Comparison of ENCODE assay signal across 20 cellular contexts in genomic region chr4:84837751-84838150, GRCh38.
A peak's percentile ranks its signal among the peaks of the same experiment; 100 is the strongest.
DNase-seq lines count a peak whose midpoint lies in the region; ATAC-seq, FAIRE-seq and TF ChIP-seq lines count a peak whose summit lies in the region.
"Had no signal": no experiment of that assay in that cellular context is flagged by ENCODE, and none has a peak within 500 bp of the region (broad histone marks: within the 10 kb centered on the region; RNA-seq: fewer than 3 reads in every experiment).

No MANE protein-coding gene starts in this region.

- no CpG with 5 or more reads among the region's 2 CpGs for WGBS in mesendoderm (ENCODE audit: extremely low coverage, insufficient coverage, low lambda C conversion rate)

- H3K23ac ChIP-seq in mesendoderm (ENCODE audit: low read length) = no peak overlapping the region

- ATAC-seq in left ventricle myocardium superior = no peak
- ATAC-seq: K562 had no signal

- H2BK15ac ChIP-seq in mesendoderm (replicated peaks; ENCODE audit: low read depth) = no peak overlapping the region

- no peak overlapping the region for H3K56ac ChIP-seq in mesendoderm (ENCODE audit: low read length)

- H3K9ac ChIP-seq in mesendoderm (ENCODE audit: low read length) = no peak overlapping the region

- H3K36me3 ChIP-seq in mesendoderm (ENCODE audit: control insufficient read depth, insufficient read depth, low read length) = peaks cover 1% of the 10 kb centered on the region

- TF ChIP-seq CTCF in D721Med (IDR thresholded peaks at IDR 0.05; ENCODE audit: insufficient read depth, missing control alignments) = no peak
- TF ChIP-seq CTCF in chondrocyte (IDR thresholded peaks at IDR 0.05) = no peak

- H4K5ac ChIP-seq in mesendoderm (ENCODE audit: low read length) = no peak overlapping the region

- no peak overlapping the region for H3K4ac ChIP-seq in mesendoderm (ENCODE audit: low read depth, low read length)

- no peak overlapping the region for H2BK120ac ChIP-seq in mesendoderm (ENCODE audit: low read depth, low read length)

- no peaks in the 10 kb centered on the region for H3K27me3 ChIP-seq in mesendoderm (ENCODE audit: insufficient read depth, low read length, poor library complexity)

- H3K9me3 Mint-ChIP-seq in chondrocyte (ENCODE audit: low read depth) = no peaks in the 10 kb centered on the region
- H3K9me3 Mint-ChIP-seq: CD4-positive, alpha-beta T cell had no signal

- H3K4me3 ChIP-seq in mesendoderm (ENCODE audit: low read length) = no peak overlapping the region
- H3K4me3 ChIP-seq: K562 had no signal

- H3K27ac Mint-ChIP-seq in chondrocyte (ENCODE audit: unreplicated experiment) = peak overlapping the region; percentile 58
- H3K27ac Mint-ChIP-seq: CD4-positive, alpha-beta T cell had no signal

- peaks cover 7% of the 10 kb centered on the region for H3K4me1 Mint-ChIP-seq in chondrocyte (ENCODE audit: low read depth)

- H3K27ac ChIP-seq in mesendoderm (ENCODE audit: low read depth, low read length) = no peak overlapping the region

- no peaks in the 10 kb centered on the region for H3K4me1 ChIP-seq in mesendoderm (ENCODE audit: control insufficient read depth, low read depth, low read length)
- H3K4me1 ChIP-seq: Caco-2 had no signal

- H3K4me2 ChIP-seq in mesendoderm (ENCODE audit: low read length) = no peak overlapping the region

- peaks cover 15% of the 10 kb centered on the region for H3K36me3 Mint-ChIP-seq in chondrocyte (ENCODE audit: low read depth)

- no peak overlapping the region for H2AK5ac ChIP-seq in mesendoderm (ENCODE audit: low read length)

- no peak overlapping the region for H3K4me3 Mint-ChIP-seq in chondrocyte (ENCODE audit: unreplicated experiment)
- H3K4me3 Mint-ChIP-seq: CD4-positive, alpha-beta T cell had no signal

- H3K79me1 ChIP-seq in mesendoderm (ENCODE audit: low read length) = no peaks in the 10 kb centered on the region

- H3K18ac ChIP-seq in mesendoderm (ENCODE audit: low read length) = no peak overlapping the region

- FAIRE-seq in D721Med (lab: Jason Lieb, UNC) = peak; percentile 84
- FAIRE-seq: GM12892, GM18507, K562 had no signal

- no peaks in the 10 kb centered on the region for H3K79me2 ChIP-seq in mesendoderm (ENCODE audit: control insufficient read depth, insufficient read depth, low read length)

- no peaks in the 10 kb centered on the region for H3K27me3 Mint-ChIP-seq in chondrocyte (ENCODE audit: low read depth)
- H3K27me3 Mint-ChIP-seq: CD4-positive, alpha-beta T cell had no signal

- H2BK5ac ChIP-seq in mesendoderm (ENCODE audit: low read length) = no peak overlapping the region

- no peak overlapping the region for H4K8ac ChIP-seq in mesendoderm (ENCODE audit: low read depth, low read length)

- intact Hi-C loops in left ventricle myocardium superior (cut with micrococcal nuclease) = no loop called here

- no peak for DNase-seq in D721Med (ENCODE audit: insufficient read length, low spot score)
- DNase-seq in NCI-H82 treated with DMSO at 0.1 percent for 48 hours (lab: John Stamatoyannopoulos, UW; ENCODE audit: unreplicated experiment) = peak; percentile 62
- DNase-seq in chondrocyte (ENCODE audit: low spot score) = no peak
- DNase-seq in myocyte (ENCODE audit: low read depth) = peak; percentile 51
- no peak for DNase-seq in left ventricle myocardium superior
- no peak for DNase-seq in NOMO-1 treated with DMSO at 0.1 percent for 48 hours (lab: John Stamatoyannopoulos, UW; ENCODE audit: unreplicated experiment)
- no peak for DNase-seq in mesendoderm
- DNase-seq: Caco-2; CD4-positive, alpha-beta T cell; EL; GOT3; NCI-H1092 treated with DMSO at 0.1 percent for 48 hours; NCI-H146; NCI-H2029 treated with DMSO at 0.1 percent for 48 hours; NCI-H446 treated with DMSO at 0.1 percent for 48 hours; OCI-M1; SHP77 had no signal

Comparison
In these comparisons a context has a peak if more than half of its experiments do, and no peak if none do; other contexts are left out.
1. DNase-seq: peak in NCI-H82 treated with DMSO at 0.1 percent for 48 hours (single experiment) and myocyte (single experiment); none in D721Med (single experiment), chondrocyte (single experiment), left ventricle myocardium superior (single experiment), NOMO-1 treated with DMSO at 0.1 percent for 48 hours (single experiment) and mesendoderm (single experiment).